22 cellular contexts compared by ENCODE assay signal in the genomic region with DNA sequence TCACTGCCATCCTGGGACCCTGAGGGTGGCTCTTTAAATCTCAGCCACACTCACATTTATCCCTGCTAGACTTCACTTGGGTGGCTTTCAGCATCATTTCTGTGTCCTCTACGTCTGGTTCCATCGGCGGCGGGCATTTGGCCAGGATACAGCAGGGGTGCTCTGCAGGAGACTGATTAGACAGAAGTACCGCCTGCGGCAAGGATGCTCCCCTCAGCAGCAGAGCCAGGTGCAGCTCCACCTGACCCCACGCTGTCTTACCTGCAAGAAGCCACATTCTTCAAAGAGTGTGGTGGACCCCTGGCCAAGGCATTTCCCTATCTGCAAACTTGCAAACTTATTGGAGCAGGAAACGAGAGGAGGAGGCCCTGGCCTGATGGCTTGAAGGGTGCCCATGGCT.
"Had no signal": no experiment of that assay in that cellular context is flagged by ENCODE, and none has a peak within 500 bp of the region (broad histone marks: within the 10 kb centered on the region; RNA-seq: fewer than 3 reads in every experiment).

No MANE protein-coding gene starts in this region.

- H3K4me1 ChIP-seq: testis had no signal

- H3K9me3 ChIP-seq: testis had no signal

- H3K27me3 ChIP-seq: brain microvascular endothelial cell, hepatocyte, testis had no signal

- H3K36me3 ChIP-seq: brain microvascular endothelial cell had no signal

- H3K4me1 Mint-ChIP-seq: activated T-helper 17 cell treated with anti-CD3 and anti-CD28 coated beads, Interleukin-2, amount 50 U/mL, for 72 hours; memory B cell; stimulated activated naive B cell treated with anti-CD40 and anti-IgM and Interleukin-4, amounts not matched to agents 10 μg/mL and 1 μg/mL and 100 μg/mL, for 72 hours had no signal

- H3K4me3 Mint-ChIP-seq: activated CD8-positive, alpha-beta T cell treated with anti-CD3 and anti-CD28 coated beads, Interleukin-2, amount 10 ng/mL, durations not matched to agents 7 days and 5 days; activated T-cell treated with anti-CD3 and anti-CD28 coated beads, Interleukin-2, amount 50 U/mL, for 24 hours; activated T-helper 17 cell treated with anti-CD3 and anti-CD28 coated beads, Interleukin-2, amount 50 U/mL, for 72 hours; effector memory CD8-positive, alpha-beta T cell; memory B cell; nephron progenitor cell; stimulated activated naive B cell treated with anti-CD40 and anti-IgM and Interleukin-4, amounts not matched to agents 10 μg/mL and 1 μg/mL and 100 μg/mL, for 72 hours had no signal

- ATAC-seq: activated CD4-positive, CD25-positive, alpha-beta regulatory T cell treated with anti-CD3 and anti-CD28 coated beads, Interleukin-2, amount 50 U/mL, for 24 hours; activated CD8-positive, alpha-beta T cell treated with anti-CD3 and anti-CD28 coated beads, Interleukin-2, amount 10 ng/mL, durations not matched to agents 7 days and 5 days; activated naive CD4-positive, alpha-beta T cell treated with anti-CD3 and anti-CD28 coated beads, Interleukin-2, amount 50 U/mL, for 72 hours; activated T-helper 17 cell treated with anti-CD3 and anti-CD28 coated beads, Interleukin-2, amount 50 U/mL, for 72 hours; effector memory CD8-positive, alpha-beta T cell; esophagus mucosa; sciatic nerve; stimulated activated naive B cell treated with anti-CD40 and anti-IgM and Interleukin-4, amounts not matched to agents 10 μg/mL and 1 μg/mL and 100 μg/mL, for 72 hours had no signal

- H3K27me3 Mint-ChIP-seq: memory B cell had no signal

- H3K4me3 ChIP-seq: hepatocyte, testis had no signal

- H3K27ac Mint-ChIP-seq: activated CD8-positive, alpha-beta T cell treated with anti-CD3 and anti-CD28 coated beads, Interleukin-2, amount 10 ng/mL, durations not matched to agents 7 days and 5 days; activated naive CD4-positive, alpha-beta T cell treated with anti-CD3 and anti-CD28 coated beads, Interleukin-2, amount 50 U/mL, for 72 hours; activated T-cell treated with anti-CD3 and anti-CD28 coated beads, Interleukin-2, amount 50 U/mL, for 24 hours; activated T-helper 17 cell treated with anti-CD3 and anti-CD28 coated beads, Interleukin-2, amount 50 U/mL, for 72 hours; effector memory CD8-positive, alpha-beta T cell; memory B cell; nephron progenitor cell; stimulated activated naive B cell treated with anti-CD40 and anti-IgM and Interleukin-4, amounts not matched to agents 10 μg/mL and 1 μg/mL and 100 μg/mL, for 72 hours had no signal

- H3K36me3 Mint-ChIP-seq: memory B cell; stimulated activated naive B cell treated with anti-CD40 and anti-IgM and Interleukin-4, amounts not matched to agents 10 μg/mL and 1 μg/mL and 100 μg/mL, for 72 hours had no signal

- H3K9me3 Mint-ChIP-seq: activated T-helper 17 cell treated with anti-CD3 and anti-CD28 coated beads, Interleukin-2, amount 50 U/mL, for 72 hours; memory B cell had no signal

- H3K27ac ChIP-seq: brain microvascular endothelial cell, hepatocyte, testis, VCaP had no signal

- DNase-seq: activated CD4-positive, alpha-beta T cell treated with anti-CD3 and anti-CD28 coated beads, Interleukin-2, amount 50 U/mL, for 1 hour; activated CD8-positive, alpha-beta T cell treated with anti-CD3 and anti-CD28 coated beads, Interleukin-2, amount 10 ng/mL, durations not matched to agents 7 days and 5 days; activated T-cell treated with anti-CD3 and anti-CD28 coated beads, Interleukin-2, amount 50 U/mL, for 24 hours; brain microvascular endothelial cell; central memory CD4-positive, alpha-beta T cell; effector memory CD8-positive, alpha-beta T cell; glutamatergic neuron; nephron progenitor cell; occipital lobe; small intestine; stimulated activated CD4-positive, alpha-beta T cell treated with anti-CD3 and anti-CD28 coated beads, Interleukin-2, amount 100 ng/mL, for 24 hours; stimulated activated naive B cell treated with anti-CD40 and anti-IgM and Interleukin-4, amounts not matched to agents 10 μg/mL and 1 μg/mL and 100 μg/mL, for 72 hours; testis; trophoblast cell had no signal
